In the genomic region with DNA sequence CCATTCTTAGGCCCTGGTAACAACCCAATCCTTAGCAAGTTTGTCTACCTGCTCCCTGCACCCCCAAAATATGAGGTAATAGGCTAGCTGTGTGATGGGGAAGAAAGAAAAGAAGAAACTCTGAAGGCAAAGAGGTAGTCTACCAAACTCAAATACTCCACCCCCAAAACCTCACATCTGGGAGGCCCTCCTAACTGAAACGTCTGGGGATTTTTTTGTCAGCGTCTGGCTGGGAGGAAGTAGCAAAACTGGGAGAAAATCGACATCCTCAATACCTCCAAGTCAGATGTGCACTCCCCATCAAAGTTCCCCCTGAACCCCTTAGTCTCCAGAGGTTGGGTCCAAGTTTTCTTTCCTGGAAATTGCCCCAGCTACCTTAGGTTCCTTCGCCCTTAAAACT, we compare ENCODE assay signal across 8 cellular contexts. TPM values are rescaled to one million over a fixed set of nuclear protein-coding genes. Genes with fewer than 3 reads are reported as not detected.
DNase-seq lines count a peak whose midpoint lies in the region; ATAC-seq, FAIRE-seq and TF ChIP-seq lines count a peak whose summit lies in the region.

No MANE protein-coding gene starts in this region.

- H3K4me1 ChIP-seq in mesodermal cell (ENCODE audit: control insufficient read depth, insufficient read depth, low read length, poor library complexity, severe bottlenecking) = no peaks in the 10 kb centered on the region

- no peaks in the 10 kb centered on the region for H3K36me3 Mint-ChIP-seq in HFFc6 (ENCODE audit: low read depth)

- peak overlapping the region; percentile 86 for H3K27ac Mint-ChIP-seq in HFFc6

- DNase-seq in HFFc6 = no peak
- DNase-seq in astrocyte of the spinal cord (ENCODE audit: low read depth, low spot score) = no peak
- no peak for DNase-seq in D721Med (ENCODE audit: insufficient read length, low spot score)
- DNase-seq in kidney glomerular epithelial cell (lab: John Stamatoyannopoulos, UW) = no peak
- DNase-seq in H54 (ENCODE audit: insufficient read length, low spot score) = no peak

- no peaks in the 10 kb centered on the region for H3K9me3 Mint-ChIP-seq in HFFc6

- TF ChIP-seq CTCF in 22Rv1 (IDR thresholded peaks at IDR 0.05) = no peak
- no peak for TF ChIP-seq CTCF in HFFc6 (IDR thresholded peaks at IDR 0.05)
- TF ChIP-seq CTCF in astrocyte of the spinal cord (IDR thresholded peaks at IDR 0.05; ENCODE audit: low read depth, low read length) = no peak
- TF ChIP-seq CTCF in D721Med (IDR thresholded peaks at IDR 0.05; ENCODE audit: insufficient read depth, missing control alignments) = no peak

- FAIRE-seq in D721Med (lab: Jason Lieb, UNC) (no peak), H54 (lab: Jason Lieb, UNC) (no peak)

- peaks cover 2% of the 10 kb centered on the region for H3K36me3 ChIP-seq in mesodermal cell (ENCODE audit: control insufficient read depth, insufficient read depth, low read length)

- H3K27ac ChIP-seq in 22Rv1 (peak overlapping the region; percentile 77), mesodermal cell (ENCODE audit: low read depth, low read length, severe bottlenecking) (peak overlapping the region; percentile 94)

- H3K9me3 ChIP-seq in mesodermal cell (ENCODE audit: control insufficient read depth, low read length) = no peaks in the 10 kb centered on the region

- H3K4me3 Mint-ChIP-seq in HFFc6 = peak overlapping the region; percentile 96

- H3K4me3 ChIP-seq in astrocyte of the spinal cord (ENCODE audit: low read depth, low read length) (peak overlapping the region; percentile 67), mesodermal cell (ENCODE audit: extremely low read depth, insufficient read depth, low read length, poor library complexity, severe bottlenecking) (peak overlapping the region; percentile 62)

- peaks cover 1% of the 10 kb centered on the region; the same call in 1 of the 2 replicates for H3K27me3 Mint-ChIP-seq in HFFc6 (ENCODE audit: insufficient read depth)

- ATAC-seq in GM21447 (IDR thresholded peaks at IDR 0.05; ENCODE audit: unreplicated experiment) = no peak

- 0 out of 2 replicates have a peak, but pooled peaks cover 5% of the 10 kb centered on the region for H3K4me1 Mint-ChIP-seq in HFFc6 (ENCODE audit: low read depth)

- in situ Hi-C loops in astrocyte of the spinal cord (cut with HindIII; ENCODE audit: low sequenced_read_pairs) = no loop called here

- no peak for TF ChIP-seq POLR2A in H54 (IDR thresholded peaks at IDR 0.05; ENCODE audit: low read depth, low read length)

- WGBS in mesodermal cell (ENCODE audit: insufficient coverage in 2 of 2), 2 experiments = 67 to 100% methylated on average over 1 of the region's 4 CpGs

RNA-seq across cellular contexts. Expression of a gene that starts 1.0 kb away (rescaled TPM):
- 100 to 1,000 TPM in 5 of 6 experiments, 10 to 100 TPM in 1; 95.6 to 124 (median 114) TPM for total RNA-seq in HFFc6 (2021; fragmentation: NEBNext Ultra II Directional; extraction: Animal tissue kit (Norgen Biotek cat#: 25700))
- polyA plus RNA-seq in mesodermal cell (2013, experiment 1 of 2) = 106 TPM
- 101 TPM for polyA plus RNA-seq in mesodermal cell (2013, experiment 2 of 2)
